In the genomic region with DNA sequence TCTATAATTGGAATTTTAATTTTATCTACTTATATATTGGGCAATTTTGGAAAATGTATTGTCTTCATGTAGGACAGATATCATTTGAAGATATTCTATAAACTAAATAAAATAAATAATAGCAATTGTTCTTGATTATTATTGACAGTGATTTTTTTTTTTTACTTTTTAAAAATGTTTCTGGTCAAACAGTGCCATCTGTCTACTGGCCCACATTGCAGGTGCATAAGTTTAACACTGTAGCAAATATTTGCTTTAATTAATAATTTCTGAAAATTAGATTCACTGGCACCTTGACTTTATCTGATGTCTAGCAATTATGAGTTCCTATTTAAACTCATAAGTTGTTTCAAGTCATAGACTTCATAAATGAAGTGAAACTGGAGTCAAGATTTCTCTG, we compare ENCODE assay signal across 13 cellular contexts.
"Had no signal": no experiment of that assay in that cellular context is flagged by ENCODE, and none has a peak within 500 bp of the region (broad histone marks: within the 10 kb centered on the region; RNA-seq: fewer than 3 reads in every experiment).

No MANE protein-coding gene starts in this region.

- H3K36me3 ChIP-seq: esophagus squamous epithelium, sigmoid colon, upper lobe of right lung had no signal

- H3K9me3 ChIP-seq: esophagus squamous epithelium, psoas muscle, sigmoid colon, upper lobe of right lung had no signal

- H3K4me1 ChIP-seq: esophagus squamous epithelium, psoas muscle, upper lobe of right lung had no signal

- DNase-seq: activated CD4-positive, alpha-beta memory T cell treated with anti-CD3 and anti-CD28 coated beads, Interleukin-2, amount 10 ng/mL, durations not matched to agents 7 days and 5 days; activated CD4-positive, alpha-beta T cell treated with anti-CD3 and anti-CD28 coated beads for 36 hours; activated naive CD4-positive, alpha-beta T cell; activated T-cell treated with anti-CD3 and anti-CD28 coated beads, Interleukin-2, amount 50 U/mL, for 72 hours; esophagus squamous epithelium; foreskin fibroblast; kidney glomerular epithelial cell; psoas muscle; sigmoid colon; stimulated activated CD4-positive, alpha-beta T cell treated with anti-CD3 and anti-CD28 coated beads, Interleukin-12 subunit alpha, Interleukin-12 subunit beta, amount 100 ng/mL, for 4 hours; stimulated activated naive CD8-positive, alpha-beta T cell treated with anti-CD3 and anti-CD28 coated beads, Interleukin-15, Interleukin-2, amounts not matched to agents 100 U/mL and 50 U/mL, for 24 hours; T-helper 9 cell; upper lobe of right lung had no signal

- ATAC-seq: activated CD4-positive, alpha-beta T cell treated with anti-CD3 and anti-CD28 coated beads for 36 hours; activated T-cell treated with anti-CD3 and anti-CD28 coated beads, Interleukin-2, amount 50 U/mL, for 72 hours; psoas muscle; stimulated activated naive CD8-positive, alpha-beta T cell treated with anti-CD3 and anti-CD28 coated beads, Interleukin-15, Interleukin-2, amounts not matched to agents 100 U/mL and 50 U/mL, for 24 hours; upper lobe of right lung had no signal

- H3K4me3 ChIP-seq: esophagus squamous epithelium, psoas muscle, sigmoid colon, upper lobe of right lung had no signal

- H3K27ac ChIP-seq: esophagus squamous epithelium, psoas muscle, sigmoid colon, upper lobe of right lung had no signal

- H3K27me3 ChIP-seq: esophagus squamous epithelium, sigmoid colon, upper lobe of right lung had no signal
